ENCODE assay signal across 20 cellular contexts in genomic region chr17:79619196-79619595, GRCh38. TPM values are rescaled to one million over a fixed set of nuclear protein-coding genes. Genes with fewer than 3 reads are reported as not detected.
A peak's percentile ranks its signal among the peaks of the same experiment; 100 is the strongest.
DNase-seq lines count a peak whose midpoint lies in the region; ATAC-seq, FAIRE-seq and TF ChIP-seq lines count a peak whose summit lies in the region.
"Had no signal": no experiment of that assay in that cellular context is flagged by ENCODE, and none has a peak within 500 bp of the region (broad histone marks: within the 10 kb centered on the region; RNA-seq: fewer than 3 reads in every experiment).

No MANE protein-coding gene starts in this region.

- TF ChIP-seq CTCF in right lobe of liver (IDR thresholded peaks at IDR 0.05) (no peak), HepG2 (CRISPR knock-in tag; IDR thresholded peaks at IDR 0.05) (no peak), dorsolateral prefrontal cortex (IDR thresholded peaks at IDR 0.05 in 54 of 56, conservative IDR thresholded peaks at IDR 0.05 in 2 of 56; ENCODE audit: low read depth in 1 of 56, partially characterized antibody in 56 of 56) (no peak), neural progenitor cell (IDR thresholded peaks at IDR 0.05) (no peak)

- POLR2A ChIA-PET in HepG2 (lab: Yijun Ruan, JAX): no interaction called here

- DNase-seq in right lobe of liver (peak; percentile 2 to 23 (median 18)), HepG2 (ENCODE audit: low spot score) (no peak), dorsolateral prefrontal cortex (peak in 7 of 10 donors; percentile 2 to 35 (median 8)), neural progenitor cell (ENCODE audit: low spot score) (no peak), kidney glomerular epithelial cell (lab: John Stamatoyannopoulos, UW) (no peak)
- DNase-seq in activated CD4-positive, alpha-beta T cell treated with anti-CD3 and anti-CD28 coated beads for 48 hours: no peak
- DNase-seq: activated CD4-positive, alpha-beta T cell treated with anti-CD3 and anti-CD28 coated beads, Interleukin-2, amount 10 ng/mL, durations not matched to agents 24 days and 14 days; C1 segment of cervical spinal cord; esophagus squamous epithelium; NCI-H524 treated with DMSO at 0.1 percent for 48 hours; occipital lobe; stimulated activated naive CD8-positive, alpha-beta T cell treated with anti-CD3 and anti-CD28 coated beads, Interleukin-15, Interleukin-2, amounts not matched to agents 100 U/mL and 50 U/mL, for 24 hours had no signal

- H4K20me1 ChIP-seq in HepG2 (ENCODE audit: insufficient read depth, low read length): no peaks in the 10 kb centered on the region; the same call in 1 of the 2 replicates
- H4K20me1 ChIP-seq in neural progenitor cell (ENCODE audit: low read depth): no peaks in the 10 kb centered on the region

- H3K4me2 ChIP-seq in HepG2 (ENCODE audit: low read depth, low read length): no peak overlapping the region
- H3K4me2 ChIP-seq in neural progenitor cell: peak overlapping the region; percentile 47

- H3K36me3 ChIP-seq in right lobe of liver (no peaks in the 10 kb centered on the region), HepG2 (replicated peaks in 1 of 2; ENCODE audit: control insufficient read depth in 1 of 2, insufficient read depth in 2 of 2, low read length in 2 of 2) (no peaks in the 10 kb centered on the region), neural progenitor cell (no peaks in the 10 kb centered on the region)
- H3K36me3 ChIP-seq: esophagus squamous epithelium, SJCRH30 had no signal

- H3K4me1 Mint-ChIP-seq in neural progenitor cell: peaks cover 51% of the 10 kb centered on the region
- H3K4me1 Mint-ChIP-seq: activated CD4-positive, alpha-beta T cell treated with anti-CD3 and anti-CD28 coated beads, Interleukin-2, amount 10 ng/mL, durations not matched to agents 24 days and 14 days had no signal

- 56% methylated on average over 5 of the region's 6 CpGs for WGBS in right lobe of liver (ENCODE audit: insufficient coverage, low coverage, low lambda C conversion rate, missing lambda C conversion rate)
- WGBS in HepG2 (ENCODE audit: low lambda C conversion rate): 16% methylated on average over 6 of the region's 6 CpGs

- no TSS peak for BruUV-seq in HepG2 (replicated peaks; lab: Mats Ljungman, UMichigan)

- ATAC-seq in right lobe of liver (no peak), HepG2 (no peak), HG03469 (IDR thresholded peaks at IDR 0.05; ENCODE audit: unreplicated experiment) (no peak)
- ATAC-seq: activated naive CD4-positive, alpha-beta T cell treated with anti-CD3 and anti-CD28 coated beads, Interleukin-2, amount 50 U/mL, for 72 hours; stimulated activated naive CD8-positive, alpha-beta T cell treated with anti-CD3 and anti-CD28 coated beads, Interleukin-15, Interleukin-2, amounts not matched to agents 100 U/mL and 50 U/mL, for 24 hours had no signal

- TF ChIP-seq EP300 in HepG2 (IDR thresholded peaks at IDR 0.05; ENCODE audit: low read depth in 2 of 2, low read length in 2 of 2) (no peak), HepG2 (CRISPR knock-in tag; IDR thresholded peaks at IDR 0.05; ENCODE audit: borderline replicate concordance) (no peak)

- H3K79me2 ChIP-seq in HepG2 (ENCODE audit: insufficient read depth, low read length) (no peaks in the 10 kb centered on the region), neural progenitor cell (ENCODE audit: low read depth) (no peaks in the 10 kb centered on the region)

- H3K4me3 Mint-ChIP-seq in neural progenitor cell: peak overlapping the region; percentile 66
- H3K4me3 Mint-ChIP-seq: activated CD4-positive, alpha-beta T cell treated with anti-CD3 and anti-CD28 coated beads, Interleukin-2, amount 10 ng/mL, durations not matched to agents 24 days and 14 days; T-helper 1 cell treated with Interleukin-12 subunit alpha and Interleukin-12 subunit beta and Interleukin-4 antibody, amounts not matched to agents 30 μg/mL and 1 μg/mL, for 36 hours had no signal

- no peak overlapping the region for H3K9ac ChIP-seq in HepG2 (ENCODE audit: insufficient read depth, low read depth, low read length)
- H3K9ac ChIP-seq in neural progenitor cell: no peak overlapping the region

- peaks cover 22% of the 10 kb centered on the region for H3F3A ChIP-seq in neural progenitor cell (ENCODE audit: low read depth)

- H3K27ac ChIP-seq in right lobe of liver: no peak overlapping the region
- no peak overlapping the region for H3K27ac ChIP-seq in HepG2 (ENCODE audit: extremely low read length, insufficient read depth, low read length)
- H3K27ac ChIP-seq in dorsolateral prefrontal cortex: peak overlapping the region in 56 of 59 donors; percentile 3 to 89 (median 70)
- no peak overlapping the region for H3K27ac ChIP-seq in neural progenitor cell
- H3K27ac ChIP-seq: esophagus squamous epithelium, SJCRH30 had no signal

- peaks cover 38% of the 10 kb centered on the region for H3K27me3 Mint-ChIP-seq in neural progenitor cell (ENCODE audit: insufficient read depth, low read depth)

- no peak for TF ChIP-seq POLR2A in right lobe of liver (IDR thresholded peaks at IDR 0.05)
- TF ChIP-seq POLR2A in HepG2 (IDR thresholded peaks at IDR 0.05; ENCODE audit: insufficient read depth in 1 of 2, low read depth in 2 of 2, low read length in 2 of 2): no peak

- no peak for TF ChIP-seq RAD21 in HepG2 (CRISPR knock-in tag; IDR thresholded peaks at IDR 0.05)

- intact Hi-C loops in right lobe of liver (cut with DNase I) (no loop called here), HepG2 (cut with micrococcal nuclease; ENCODE audit: unreplicated experiment) (no loop called here), dorsolateral prefrontal cortex (cut with DNase I) (no loop called here)

- no peaks in the 10 kb centered on the region for H3K4me1 ChIP-seq in right lobe of liver
- no peaks in the 10 kb centered on the region for H3K4me1 ChIP-seq in HepG2 (ENCODE audit: insufficient read depth, low read length)
- H3K4me1 ChIP-seq in neural progenitor cell: peaks cover 25% of the 10 kb centered on the region
- H3K4me1 ChIP-seq: SJCRH30 had no signal

- peaks cover 10% of the 10 kb centered on the region for H3K9me3 Mint-ChIP-seq in neural progenitor cell

- H3K9me3 ChIP-seq in right lobe of liver: no peaks in the 10 kb centered on the region
- peaks cover 7% of the 10 kb centered on the region; the same call in 1 of the 2 replicates for H3K9me3 ChIP-seq in HepG2 (ENCODE audit: low read length)
- no peaks in the 10 kb centered on the region for H3K9me3 ChIP-seq in neural progenitor cell (ENCODE audit: low read depth)
- H3K9me3 ChIP-seq: esophagus squamous epithelium had no signal

- CTCF ChIA-PET in HepG2 (lab: Yijun Ruan, JAX; ENCODE audit: low intra/inter-chr PET ratio, low total read pairs): no interaction called here

- H3K27ac Mint-ChIP-seq in neural progenitor cell: peak overlapping the region; percentile 90
- H3K27ac Mint-ChIP-seq: activated CD4-positive, alpha-beta T cell treated with anti-CD3 and anti-CD28 coated beads, Interleukin-2, amount 10 ng/mL, durations not matched to agents 24 days and 14 days; activated naive CD4-positive, alpha-beta T cell treated with anti-CD3 and anti-CD28 coated beads, Interleukin-2, amount 50 U/mL, for 72 hours; T-helper 1 cell treated with Interleukin-12 subunit alpha and Interleukin-12 subunit beta and Interleukin-4 antibody, amounts not matched to agents 30 μg/mL and 1 μg/mL, for 36 hours had no signal

- H3K36me3 Mint-ChIP-seq in neural progenitor cell: peaks cover 3% of the 10 kb centered on the region
- H3K36me3 Mint-ChIP-seq: activated naive CD4-positive, alpha-beta T cell treated with anti-CD3 and anti-CD28 coated beads, Interleukin-2, amount 50 U/mL, for 72 hours had no signal

- H3K27me3 ChIP-seq in right lobe of liver: no peaks in the 10 kb centered on the region
- H3K27me3 ChIP-seq in HepG2 (ENCODE audit: control insufficient read depth in 1 of 2, insufficient read depth in 2 of 2, low read length in 2 of 2): peaks cover 13 to 79% of the 10 kb centered on the region in 2 experiments
- peaks cover 0 to 37% (median 0%) of the 10 kb centered on the region in 45 donors for H3K27me3 ChIP-seq in dorsolateral prefrontal cortex
- no peaks in the 10 kb centered on the region for H3K27me3 ChIP-seq in neural progenitor cell

- in situ Hi-C loops in HepG2 (cut with HindIII; ENCODE audit: extremely low pct_ligation_motif_present, low pct_unique_long_range_greater_than_20kb): no loop called here

- H2AFZ ChIP-seq in HepG2 (ENCODE audit: low read length): no peak overlapping the region
- H2AFZ ChIP-seq in neural progenitor cell (replicated peaks): peak overlapping the region; percentile 17

- H3K4me3 ChIP-seq in right lobe of liver (no peak overlapping the region), HepG2 (replicated peaks in 1 of 3; ENCODE audit: insufficient read depth in 1 of 3, low read depth in 2 of 3, low read length in 3 of 3) (no peak overlapping the region), dorsolateral prefrontal cortex (no peak overlapping the region), neural progenitor cell (no peak overlapping the region)
- H3K4me3 ChIP-seq: esophagus squamous epithelium, SJCRH30 had no signal

- FAIRE-seq in HepG2 (lab: Jason Lieb, UNC): no peak
- FAIRE-seq: frontal cortex had no signal

RNA-seq across cellular contexts. Expression of gene RBFOX3, which starts 8.3 kb away (rescaled TPM):
- total RNA-seq in right lobe of liver (not detected), HepG2 (2016; rRNA removed; fragmentation: Illumina TruSeq; extraction: Trizol) (not detected in 2 replicates), dorsolateral prefrontal cortex (100 to 1,000 TPM in 113 of 120 experiments, 10 to 100 TPM in 7; 51.1 to 231 (median 154) TPM), neural progenitor cell (ENCODE audit: low replicate concordance) (0.30 and 1.6 TPM in 2 replicates)
- not detected in 2 replicates for total RNA-seq in HepG2 (2016; cell fraction: cytosol; rRNA removed; fragmentation: Illumina TruSeq; extraction: Trizol; ENCODE audit: low read depth)
- not detected in 2 replicates for total RNA-seq in HepG2 (2016; cell fraction: insoluble cytoplasmic fraction; rRNA removed; fragmentation: Illumina TruSeq; extraction: Trizol)
- total RNA-seq in HepG2 (2016; cell fraction: membrane; rRNA removed; fragmentation: Illumina TruSeq; extraction: Trizol): not detected in 2 replicates
- not detected in 2 replicates for total RNA-seq in HepG2 (2016; cell fraction: nucleus; rRNA removed; fragmentation: Illumina TruSeq; extraction: Trizol)
- polyA plus RNA-seq in HepG2 (2011; rRNA removed): not detected in 2 replicates
- 0.03 TPM in 1 of 2 replicates, not detected in the other for polyA plus RNA-seq in HepG2 (2011; cell fraction: cytosol; rRNA removed)
- polyA plus RNA-seq in HepG2 (2011; cell fraction: nucleus; rRNA removed): not detected in 2 replicates
- 0.25 TPM in 1 of 2 replicates, not detected in the other for polyA plus RNA-seq in HepG2 (2012)
- not detected in 2 replicates for polyA plus RNA-seq in HepG2 (2016; cell fraction: cytosol; fragmentation: Illumina TruSeq; extraction: Trizol; ENCODE audit: low read depth)
- polyA plus RNA-seq in HepG2 (2016; cell fraction: insoluble cytoplasmic fraction; fragmentation: Illumina TruSeq; extraction: Trizol; ENCODE audit: low read depth): not detected in 2 replicates
- polyA plus RNA-seq in HepG2 (2016; cell fraction: membrane; fragmentation: Illumina TruSeq; extraction: Trizol; ENCODE audit: low read depth): not detected in 2 replicates
- not detected in 2 replicates for polyA plus RNA-seq in HepG2 (2016; cell fraction: nucleus; fragmentation: Illumina TruSeq; extraction: Trizol; ENCODE audit: insufficient read depth, low read depth)
- polyA minus RNA-seq in HepG2 (2011; rRNA and poly(A)+ RNA removed; ENCODE audit: low replicate concordance): 0.05 TPM in 1 of 2 replicates, not detected in the other
- polyA minus RNA-seq in HepG2 (2011; cell fraction: cytosol; rRNA and poly(A)+ RNA removed): not detected in 2 replicates
- polyA minus RNA-seq in HepG2 (2011; cell fraction: nucleus; rRNA and poly(A)+ RNA removed): not detected in 2 replicates
- total RNA-seq: activated CD4-positive, alpha-beta T cell treated with anti-CD3 and anti-CD28 coated beads, Interleukin-2, amount 10 ng/mL, durations not matched to agents 24 days and 14 days; activated naive CD4-positive, alpha-beta T cell treated with anti-CD3 and anti-CD28 coated beads, Interleukin-2, amount 50 U/mL, for 72 hours; LHCN-M2; lung microvascular endothelial cell; myocyte had no signal

Comparison
In these comparisons a context has a peak if more than half of its experiments do, and no peak if none do; other contexts are left out.
1. DNase-seq: peak in right lobe of liver (3 of 3) and dorsolateral prefrontal cortex (7 of 10); none in HepG2 (single experiment), neural progenitor cell (single experiment), kidney glomerular epithelial cell (single experiment) and activated CD4-positive, alpha-beta T cell treated with anti-CD3 and anti-CD28 coated beads for 48 hours (single experiment).
2. H3K27ac ChIP-seq: peak in dorsolateral prefrontal cortex (56 of 59); none in right lobe of liver (0 of 3), HepG2 (single experiment) and neural progenitor cell (single experiment).
3. RNA of gene RBFOX3, which starts 8.3 kb away (total RNA-seq): 51.1 to 231 TPM in dorsolateral prefrontal cortex; 0.30 to 1.6 TPM in neural progenitor cell, not detected in right lobe of liver and not detected in HepG2; every median in the first group is over 10 times any median in the second.